In the genomic region with DNA sequence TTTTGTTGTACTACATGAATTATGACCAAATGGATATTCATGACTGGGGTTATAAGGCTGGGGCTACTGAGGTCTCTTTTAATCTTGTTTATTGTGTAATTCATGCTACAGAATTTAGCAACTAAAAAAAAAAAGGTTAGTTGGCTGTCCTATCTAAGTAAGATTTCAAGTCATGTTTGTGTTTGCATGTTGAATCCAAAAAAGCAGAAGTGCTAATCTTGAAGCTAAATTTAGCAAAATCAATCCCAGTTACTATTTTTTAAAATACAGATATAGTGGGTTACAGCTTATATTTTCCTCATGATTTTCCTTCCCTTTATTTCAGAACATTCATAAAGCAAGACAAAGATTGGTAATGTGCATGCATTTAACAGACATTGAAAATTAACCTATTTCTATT, we compare ENCODE assay signal across 29 cellular contexts. TPM values are rescaled to one million over a fixed set of nuclear protein-coding genes. Genes with fewer than 3 reads are reported as not detected.
A peak's percentile ranks its signal among the peaks of the same experiment; 100 is the strongest.
DNase-seq lines count a peak whose midpoint lies in the region; ATAC-seq lines count a peak whose summit lies in the region.
"Had no signal": no experiment of that assay in that cellular context is flagged by ENCODE, and none has a peak within 500 bp of the region (broad histone marks: within the 10 kb centered on the region; RNA-seq: fewer than 3 reads in every experiment).

No MANE protein-coding gene starts in this region.

- H3K27ac ChIP-seq in BLaER1 (no peak overlapping the region), Karpas-422 (ENCODE audit: low read length) (peak overlapping the region; percentile 66), SJCRH30 (no peak overlapping the region)
- H3K27ac ChIP-seq: esophagus squamous epithelium, foreskin keratinocyte, heart left ventricle, neutrophil, right atrium auricular region, testis had no signal

- H3K9ac ChIP-seq in BLaER1 (no peak overlapping the region), Karpas-422 (ENCODE audit: low read length) (peak overlapping the region; percentile 16; the same call in 1 of the 2 replicates)

- H3K9me2 ChIP-seq in Karpas-422 (replicated peaks; ENCODE audit: insufficient read depth, low read length) = no peaks in the 10 kb centered on the region

- H3K27me3 Mint-ChIP-seq in activated naive CD8-positive, alpha-beta T cell treated with anti-CD3 and anti-CD28 coated beads, Interleukin-2, amount 50 U/mL, for 24 hours = no peaks in the 10 kb centered on the region
- H3K27me3 Mint-ChIP-seq: activated naive CD4-positive, alpha-beta T cell treated with anti-CD3 and anti-CD28 coated beads, Interleukin-2, amount 10 ng/mL, durations not matched to agents 7 days and 5 days had no signal

- H3K36me3 ChIP-seq in BLaER1 = 0 out of 2 replicates have a peak, but pooled peaks cover 4% of the 10 kb centered on the region
- no peaks in the 10 kb centered on the region for H3K36me3 ChIP-seq in Karpas-422 (ENCODE audit: insufficient read depth, low read length)
- H3K36me3 ChIP-seq in SJCRH30 = no peaks in the 10 kb centered on the region
- H3K36me3 ChIP-seq: neutrophil, right atrium auricular region had no signal

- H3K27me3 ChIP-seq in BLaER1 (no peaks in the 10 kb centered on the region), Karpas-422 (ENCODE audit: low read length) (no peaks in the 10 kb centered on the region), SJCRH30 (no peaks in the 10 kb centered on the region)
- H3K27me3 ChIP-seq: esophagus squamous epithelium, foreskin keratinocyte, heart left ventricle, neutrophil, right atrium auricular region, testis had no signal

- peaks cover 49% of the 10 kb centered on the region for H3K79me2 ChIP-seq in Karpas-422 (ENCODE audit: low read length)

- H3K4me1 ChIP-seq in BLaER1 (peaks cover 18% of the 10 kb centered on the region; the same call in 1 of the 2 replicates), Karpas-422 (ENCODE audit: low read length) (peaks cover 34% of the 10 kb centered on the region), SJCRH30 (no peaks in the 10 kb centered on the region)
- H3K4me1 ChIP-seq: foreskin keratinocyte, right atrium auricular region, testis had no signal

- H3K4me1 Mint-ChIP-seq in activated naive CD8-positive, alpha-beta T cell treated with anti-CD3 and anti-CD28 coated beads, Interleukin-2, amount 50 U/mL, for 24 hours = peaks cover 49% of the 10 kb centered on the region
- H3K4me1 Mint-ChIP-seq: mesothelial cell of epicardium had no signal

- H3K4me3 Mint-ChIP-seq in activated naive CD8-positive, alpha-beta T cell treated with anti-CD3 and anti-CD28 coated beads, Interleukin-2, amount 50 U/mL, for 24 hours = no peak overlapping the region
- H3K4me3 Mint-ChIP-seq: activated naive CD4-positive, alpha-beta T cell treated with anti-CD3 and anti-CD28 coated beads, Interleukin-2, amount 10 ng/mL, durations not matched to agents 7 days and 5 days; CD8-positive, alpha-beta memory T cell; mesothelial cell of epicardium had no signal

- no peaks in the 10 kb centered on the region for H3K9me3 Mint-ChIP-seq in activated naive CD8-positive, alpha-beta T cell treated with anti-CD3 and anti-CD28 coated beads, Interleukin-2, amount 50 U/mL, for 24 hours
- H3K9me3 Mint-ChIP-seq: activated naive CD4-positive, alpha-beta T cell treated with anti-CD3 and anti-CD28 coated beads, Interleukin-2, amount 10 ng/mL, durations not matched to agents 7 days and 5 days; CD8-positive, alpha-beta memory T cell had no signal

- peaks cover 11% of the 10 kb centered on the region for H3K36me3 Mint-ChIP-seq in activated naive CD8-positive, alpha-beta T cell treated with anti-CD3 and anti-CD28 coated beads, Interleukin-2, amount 50 U/mL, for 24 hours (ENCODE audit: low read depth)

- H4K20me1 ChIP-seq in BLaER1 (peaks cover 4% of the 10 kb centered on the region; the same call in 1 of the 2 replicates), Karpas-422 (ENCODE audit: insufficient read depth, low read depth, low read length) (no peaks in the 10 kb centered on the region)

- no peak overlapping the region for H2AFZ ChIP-seq in Karpas-422 (ENCODE audit: low read length)

- H3K4me3 ChIP-seq in BLaER1 (no peak overlapping the region), Karpas-422 (ENCODE audit: low read length) (no peak overlapping the region), SJCRH30 (no peak overlapping the region)
- H3K4me3 ChIP-seq: esophagus squamous epithelium, heart left ventricle, right atrium auricular region, testis had no signal

- ATAC-seq in activated naive CD8-positive, alpha-beta T cell treated with anti-CD3 and anti-CD28 coated beads, Interleukin-2, amount 50 U/mL, for 24 hours = no peak
- ATAC-seq in HG02759 (IDR thresholded peaks at IDR 0.05; ENCODE audit: unreplicated experiment) (no peak), GM18868 (IDR thresholded peaks at IDR 0.05; ENCODE audit: unreplicated experiment) (no peak)
- ATAC-seq: foreskin keratinocyte, heart left ventricle, Right ventricle myocardium inferior, SK-N-SH treated with all-trans-retinoic acid at 6 μM for 48 hours had no signal

- no peaks in the 10 kb centered on the region for H3K9me3 ChIP-seq in BLaER1
- no peaks in the 10 kb centered on the region for H3K9me3 ChIP-seq in Karpas-422 (ENCODE audit: low read length)
- no peaks in the 10 kb centered on the region for H3K9me3 ChIP-seq in SJCRH30 (replicated peaks)
- H3K9me3 ChIP-seq: esophagus squamous epithelium, heart left ventricle, neutrophil, right atrium auricular region, testis had no signal

- DNase-seq in NOMO-1 treated with DMSO at 0.1 percent for 48 hours (lab: John Stamatoyannopoulos, UW; ENCODE audit: unreplicated experiment) = peak; percentile 26
- DNase-seq in NOMO-1 treated with dmso at 0.1 percent for 144 hours (lab: John Stamatoyannopoulos, UW; ENCODE audit: unreplicated experiment) = no peak
- no peak for DNase-seq in Karpas-422
- DNase-seq in activated naive CD8-positive, alpha-beta T cell treated with anti-CD3 and anti-CD28 coated beads, Interleukin-2, amount 50 U/mL, for 24 hours = no peak
- DNase-seq in SJCRH30 = no peak
- DNase-seq: 8988T; activated CD4-positive, alpha-beta T cell treated with anti-CD3 and anti-CD28 coated beads for 4 hours; activated naive CD4-positive, alpha-beta T cell treated with anti-CD3 and anti-CD28 coated beads, Interleukin-2, amount 10 ng/mL, durations not matched to agents 7 days and 5 days; CD8-positive, alpha-beta memory T cell; esophagus squamous epithelium; foreskin keratinocyte; heart left ventricle; kidney glomerular epithelial cell; NCI-H1092; NCI-H1694 treated with DMSO at 0.1 percent for 48 hours; NCI-H510A; posterior cingulate gyrus; small intestine; stimulated activated naive CD4-positive, alpha-beta T cell; T-helper 2 cell; testis had no signal

- H3K4me2 ChIP-seq in BLaER1 = peak overlapping the region; percentile 20; the same call in 1 of the 2 replicates
- peak overlapping the region; percentile 51 for H3K4me2 ChIP-seq in Karpas-422 (ENCODE audit: low read depth, low read length, poor library complexity, severe bottlenecking)

- H3K27ac Mint-ChIP-seq in activated naive CD8-positive, alpha-beta T cell treated with anti-CD3 and anti-CD28 coated beads, Interleukin-2, amount 50 U/mL, for 24 hours = peak overlapping the region; percentile 49
- H3K27ac Mint-ChIP-seq: activated naive CD4-positive, alpha-beta T cell treated with anti-CD3 and anti-CD28 coated beads, Interleukin-2, amount 10 ng/mL, durations not matched to agents 7 days and 5 days; mesothelial cell of epicardium had no signal

RNA-seq across cellular contexts. Expression of a gene that starts 19.4 kb away (rescaled TPM):
- 23.0 and 33.2 TPM in 2 replicates for total RNA-seq in Karpas-422 (2014; rRNA removed; shearing (Covaris generic); ENCODE audit: low replicate concordance)
- total RNA-seq in SJCRH30 (2014; rRNA removed; shearing (Covaris generic)) = 23.7 and 26.3 TPM in 2 replicates
